8 cellular contexts compared by ENCODE assay signal in genomic region chr7:7157177-7157886, GRCh38. TPM values are rescaled to one million over a fixed set of nuclear protein-coding genes. Genes with fewer than 3 reads are reported as not detected.
DNase-seq lines count a peak whose midpoint lies in the region; ATAC-seq and TF ChIP-seq lines count a peak whose summit lies in the region.

No MANE protein-coding gene starts in this region.

- CTCF ChIA-PET in activated naive CD4-positive, alpha-beta T cell treated with anti-CD3 and anti-CD28 coated beads, Interleukin-2, amount 10 ng/mL, durations not matched to agents 7 days and 5 days (lab: Charles Lee), result interaction anchor here (1.3 to 2.1 kb wide), 2 partner anchors 24 to 53 kb away, joined by 3 to 12 read pairs; partner anchors contain the start of gene C1GALT1
- CTCF ChIA-PET in naive thymus-derived CD4-positive, alpha-beta T cell (lab: Charles Lee), result interaction anchor here (0.7 to 2.4 kb wide), 5 partner anchors 22 to 54 kb away, joined by 3 to 21 read pairs (median 4); partner anchors contain the start of gene C1GALT1

- no peaks in the 10 kb centered on the region for H3K36me3 ChIP-seq in RWPE2 (ENCODE audit: low read depth)
- no peaks in the 10 kb centered on the region for H3K36me3 ChIP-seq in naive thymus-derived CD4-positive, alpha-beta T cell (ENCODE audit: control insufficient read depth in 2 of 3, insufficient read depth in 3 of 3, low read length in 3 of 3)
- H3K36me3 ChIP-seq in body of pancreas (replicated peaks in 1 of 2; ENCODE audit: insufficient read depth in 1 of 2, low read depth in 2 of 2), result no peaks in the 10 kb centered on the region

- H3K4me3 Mint-ChIP-seq in activated naive CD4-positive, alpha-beta T cell treated with anti-CD3 and anti-CD28 coated beads, Interleukin-2, amount 10 ng/mL, durations not matched to agents 7 days and 5 days, result peak overlapping the region; percentile 75
- peak overlapping the region; percentile 51 to 90 (median 79) for H3K4me3 Mint-ChIP-seq in naive thymus-derived CD4-positive, alpha-beta T cell

- H3K27me3 Mint-ChIP-seq in activated naive CD4-positive, alpha-beta T cell treated with anti-CD3 and anti-CD28 coated beads, Interleukin-2, amount 10 ng/mL, durations not matched to agents 7 days and 5 days, result no peaks in the 10 kb centered on the region
- no peaks in the 10 kb centered on the region for H3K27me3 Mint-ChIP-seq in naive thymus-derived CD4-positive, alpha-beta T cell

- H3K4me3 ChIP-seq in RWPE2 (ENCODE audit: severe bottlenecking) (no peak overlapping the region), body of pancreas (no peak overlapping the region)
- peak overlapping the region; percentile 51 for H3K4me3 ChIP-seq in naive thymus-derived CD4-positive, alpha-beta T cell (ENCODE audit: low read length)

- peak overlapping the region; percentile 42 for H3K27ac ChIP-seq in RWPE2 (ENCODE audit: poor library complexity, severe bottlenecking)
- peak overlapping the region; percentile 67 for H3K27ac ChIP-seq in naive thymus-derived CD4-positive, alpha-beta T cell (ENCODE audit: low read depth, low read length)
- no peak overlapping the region for H3K27ac ChIP-seq in body of pancreas

- H3K4me1 ChIP-seq in RWPE2 (ENCODE audit: insufficient read depth, poor library complexity, severe bottlenecking), result peaks cover 11% of the 10 kb centered on the region
- peaks cover 34 to 46% of the 10 kb centered on the region in 2 donors for H3K4me1 ChIP-seq in naive thymus-derived CD4-positive, alpha-beta T cell (ENCODE audit: control insufficient read depth in 2 of 2, insufficient read depth in 2 of 2, low read length in 2 of 2)
- H3K4me1 ChIP-seq in body of pancreas, result no peaks in the 10 kb centered on the region

- TF ChIP-seq POLR2A in body of pancreas (IDR thresholded peaks at IDR 0.05), result no peak

- POLR2A ChIA-PET in naive thymus-derived CD4-positive, alpha-beta T cell (lab: Charles Lee), result interaction anchor here (0.5 to 4.9 kb wide), 17 partner anchors 8 to 868 kb away, joined by 3 to 109 read pairs (median 4); partner anchors contain the start of gene C1GALT1

- H3K27me3 ChIP-seq in RWPE2 (ENCODE audit: insufficient read depth, poor library complexity, severe bottlenecking) (no peaks in the 10 kb centered on the region), body of pancreas (no peaks in the 10 kb centered on the region)
- no peaks in the 10 kb centered on the region for H3K27me3 ChIP-seq in naive thymus-derived CD4-positive, alpha-beta T cell (ENCODE audit: control insufficient read depth in 2 of 2, insufficient read depth in 2 of 2, low read length in 2 of 2)

- peak overlapping the region; percentile 96 for H3K27ac Mint-ChIP-seq in activated naive CD4-positive, alpha-beta T cell treated with anti-CD3 and anti-CD28 coated beads, Interleukin-2, amount 10 ng/mL, durations not matched to agents 7 days and 5 days
- H3K27ac Mint-ChIP-seq in naive thymus-derived CD4-positive, alpha-beta T cell, result peak overlapping the region; percentile 81 to 99 (median 92)

- ATAC-seq in GM18909 (IDR thresholded peaks at IDR 0.05; ENCODE audit: poor library complexity, unreplicated experiment) (peak; percentile 90), HG02981 (IDR thresholded peaks at IDR 0.05; ENCODE audit: unreplicated experiment) (peak; percentile 92), RWPE2 (ENCODE audit: low read depth) (peak; percentile 75), body of pancreas (no peak)
- ATAC-seq in naive thymus-derived CD4-positive, alpha-beta T cell, result peak; percentile 97

- H3K4me1 Mint-ChIP-seq in activated naive CD4-positive, alpha-beta T cell treated with anti-CD3 and anti-CD28 coated beads, Interleukin-2, amount 10 ng/mL, durations not matched to agents 7 days and 5 days, result peaks cover 55% of the 10 kb centered on the region
- peaks cover 40 to 82% (median 73%) of the 10 kb centered on the region in 7 donors for H3K4me1 Mint-ChIP-seq in naive thymus-derived CD4-positive, alpha-beta T cell

- H3K9me3 Mint-ChIP-seq in activated naive CD4-positive, alpha-beta T cell treated with anti-CD3 and anti-CD28 coated beads, Interleukin-2, amount 10 ng/mL, durations not matched to agents 7 days and 5 days, result peaks cover 30% of the 10 kb centered on the region
- peaks cover 0 to 30% (median 12%) of the 10 kb centered on the region in 11 donors for H3K9me3 Mint-ChIP-seq in naive thymus-derived CD4-positive, alpha-beta T cell

- WGBS in body of pancreas, 2 donors, result 68% methylated on average over 2 of the region's 2 CpGs

- TF ChIP-seq CTCF in RWPE2 (IDR thresholded peaks at IDR 0.05; ENCODE audit: poor library complexity, severe bottlenecking) (no peak), body of pancreas (IDR thresholded peaks at IDR 0.05) (no peak)

- intact Hi-C loops in naive thymus-derived CD4-positive, alpha-beta T cell (cut with micrococcal nuclease), result loop anchor here (1.0 to 2.0 kb wide), 6 partner anchors 8 to 483 kb away; partner anchors contain the start of genes C1GALT1 (in 2 of the 2), MIOS (in 1 of the 2) and UMAD1 (in 1 of the 2)
- intact Hi-C loops in body of pancreas (cut with DNase I), result no loop called here

- peaks cover 45% of the 10 kb centered on the region for H3K36me3 Mint-ChIP-seq in activated naive CD4-positive, alpha-beta T cell treated with anti-CD3 and anti-CD28 coated beads, Interleukin-2, amount 10 ng/mL, durations not matched to agents 7 days and 5 days
- peaks cover 0 to 47% (median 4%) of the 10 kb centered on the region in 5 donors for H3K36me3 Mint-ChIP-seq in naive thymus-derived CD4-positive, alpha-beta T cell

- H3K9me3 ChIP-seq in RWPE2 (ENCODE audit: severe bottlenecking) (peaks cover 2% of the 10 kb centered on the region), body of pancreas (no peaks in the 10 kb centered on the region)
- H3K9me3 ChIP-seq in naive thymus-derived CD4-positive, alpha-beta T cell (ENCODE audit: control insufficient read depth in 2 of 3, low read length in 3 of 3), result peaks cover 0 to 5% (median 0%) of the 10 kb centered on the region in 3 experiments

- DNase-seq in RWPE2 (ENCODE audit: low spot score), result no peak
- peak; percentile 84 for DNase-seq in activated naive CD4-positive, alpha-beta T cell treated with anti-CD3 and anti-CD28 coated beads, Interleukin-2, amount 10 ng/mL, durations not matched to agents 7 days and 5 days
- peak; percentile 16 to 89 (median 83) for DNase-seq in naive thymus-derived CD4-positive, alpha-beta T cell
- no peak for DNase-seq in DMS153 (lab: John Stamatoyannopoulos, UW)
- no peak for DNase-seq in COLO829 (ENCODE audit: low spot score)
- DNase-seq in body of pancreas, result no peak

RNA-seq across cellular contexts. Expression of gene C1GALT1, which starts 25.0 kb away (rescaled TPM):
- 10 to 100 TPM; 51.4 to 60.1 (median 55.6) TPM for total RNA-seq in naive thymus-derived CD4-positive, alpha-beta T cell
- polyA plus RNA-seq in naive thymus-derived CD4-positive, alpha-beta T cell, result 10 to 100 TPM; 47.9 to 54.5 TPM
- 10 to 100 TPM in 1 of 2 donors, 1 to 10 TPM in 1; 9.1 to 13.8 TPM for total RNA-seq in body of pancreas

Comparison
In these comparisons a context has a peak if more than half of its experiments do, and no peak if none do; other contexts are left out.
1. DNase-seq: peak in activated naive CD4-positive, alpha-beta T cell treated with anti-CD3 and anti-CD28 coated beads, Interleukin-2, amount 10 ng/mL, durations not matched to agents 7 days and 5 days (single experiment) and naive thymus-derived CD4-positive, alpha-beta T cell (9 of 9); none in RWPE2 (single experiment), DMS153 (single experiment), COLO829 (single experiment) and body of pancreas (0 of 4).
2. H3K27ac ChIP-seq: peak in RWPE2 (single experiment) and naive thymus-derived CD4-positive, alpha-beta T cell (single experiment); none in body of pancreas (0 of 4).